27 cellular contexts compared by ENCODE assay signal in the genomic region with DNA sequence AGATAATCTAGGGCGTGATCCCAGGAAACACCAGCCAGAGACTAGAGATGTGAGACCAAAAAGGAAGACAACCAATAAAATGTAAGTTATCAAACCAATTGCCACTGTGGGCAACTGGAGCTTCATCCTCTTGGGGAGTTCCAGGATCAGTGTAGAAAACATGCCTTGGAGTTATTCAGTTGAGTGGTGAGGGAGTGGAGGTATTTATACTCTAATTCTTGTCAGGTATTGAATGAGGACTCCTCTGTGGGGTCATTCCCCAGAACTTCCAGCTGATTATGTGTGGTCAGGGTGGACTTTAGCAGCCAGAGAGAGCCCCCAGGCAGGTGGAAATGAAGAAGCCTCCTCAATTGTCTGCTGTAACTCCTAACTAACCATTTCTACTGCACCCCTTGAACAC.
DNase-seq lines count a peak whose midpoint lies in the region; TF ChIP-seq lines count a peak whose summit lies in the region.
"Had no signal": no experiment of that assay in that cellular context is flagged by ENCODE, and none has a peak within 500 bp of the region (broad histone marks: within the 10 kb centered on the region; RNA-seq: fewer than 3 reads in every experiment).

No MANE protein-coding gene starts in this region.

- no peaks in the 10 kb centered on the region for H3K9me3 ChIP-seq in HEK293 (ENCODE audit: control insufficient read depth, insufficient read depth, low read depth, low read length)
- H3K9me3 ChIP-seq: A549, BE2C, BLaER1, Caco-2 had no signal

- no peak for TF ChIP-seq CTCF in HEK293 (tag by site-specific recombination; IDR thresholded peaks at IDR 0.05)

- H3K4me3 ChIP-seq in HEK293 (ENCODE audit: low read depth, low read length), result no peak overlapping the region
- H3K4me3 ChIP-seq: A549; BLaER1; BLaER1 treated with 17β-estradiol and CSF1 and Interleukin-3, amounts not matched to agents 10 nM and 100 nM had no signal

- DNase-seq in activated effector memory CD4-positive, alpha-beta T cell treated with anti-CD3 and anti-CD28 coated beads, Interleukin-2, amount 50 U/mL, for 16 hours, result no peak
- DNase-seq: 8988T; ACHN; AML-193; BE2C; C1 segment of cervical spinal cord; Caco-2; Calu3; CD4-positive, alpha-beta memory T cell; CD4-positive, alpha-beta T cell; CD4-positive, CD25-positive, alpha-beta regulatory T cell; CD8-positive, alpha-beta memory T cell; CD8-positive, alpha-beta T cell; COR-L47; DMS 273 treated with DMSO at 0.1 percent for 48 hours; DMS153; DMS53; DMS79; DMS79 treated with DMSO at 0.1 percent for 48 hours; DND-41; EL had no signal

- no peak overlapping the region for H3K27ac ChIP-seq in HEK293 (ENCODE audit: extremely low read depth, low read depth, low read length)
- H3K27ac ChIP-seq: 22Rv1; A549; BLaER1; BLaER1 treated with 17β-estradiol and CSF1 and Interleukin-3, amounts not matched to agents 10 nM and 100 nM; C4-2B had no signal

- H3K4me1 ChIP-seq in HEK293 (ENCODE audit: control insufficient read depth, insufficient read depth, low read length), result no peaks in the 10 kb centered on the region
- H3K4me1 ChIP-seq: A549; BE2C; BLaER1; BLaER1 treated with 17β-estradiol and CSF1 and Interleukin-3, amounts not matched to agents 10 nM and 100 nM; Caco-2 had no signal

- POLR2A ChIA-PET in HEK293 (lab: Yijun Ruan, JAX), result no interaction called here

- no peaks in the 10 kb centered on the region for H3K36me3 ChIP-seq in HEK293 (ENCODE audit: control insufficient read depth in 2 of 2, insufficient read depth in 1 of 2, low read length in 2 of 2)
- H3K36me3 ChIP-seq: BE2C; BLaER1; BLaER1 treated with 17β-estradiol and CSF1 and Interleukin-3, amounts not matched to agents 10 nM and 100 nM had no signal

- CTCF ChIA-PET in HEK293 (lab: Yijun Ruan, JAX), result no interaction called here

TF ChIP-seq in HEK293, 187 proteins besides CTCF, POLR2A, EP300 and RAD21:
- TF ChIP-seq ZNF37A (tag by site-specific recombination; IDR thresholded peaks at IDR 0.05) (peak; percentile 91), ZNF2 (tag by site-specific recombination; IDR thresholded peaks at IDR 0.05) (no peak), GLI4 (tag by site-specific recombination; IDR thresholded peaks at IDR 0.05) (no peak), ZNF394 (tag by site-specific recombination; IDR thresholded peaks at IDR 0.05; ENCODE audit: borderline replicate concordance) (no peak), ZBTB20 (tag by site-specific recombination; IDR thresholded peaks at IDR 0.05) (no peak), BCL11B (tag by site-specific recombination; IDR thresholded peaks at IDR 0.05; ENCODE audit: low read depth) (no peak)
- TF ChIP-seq, protein P1, sequence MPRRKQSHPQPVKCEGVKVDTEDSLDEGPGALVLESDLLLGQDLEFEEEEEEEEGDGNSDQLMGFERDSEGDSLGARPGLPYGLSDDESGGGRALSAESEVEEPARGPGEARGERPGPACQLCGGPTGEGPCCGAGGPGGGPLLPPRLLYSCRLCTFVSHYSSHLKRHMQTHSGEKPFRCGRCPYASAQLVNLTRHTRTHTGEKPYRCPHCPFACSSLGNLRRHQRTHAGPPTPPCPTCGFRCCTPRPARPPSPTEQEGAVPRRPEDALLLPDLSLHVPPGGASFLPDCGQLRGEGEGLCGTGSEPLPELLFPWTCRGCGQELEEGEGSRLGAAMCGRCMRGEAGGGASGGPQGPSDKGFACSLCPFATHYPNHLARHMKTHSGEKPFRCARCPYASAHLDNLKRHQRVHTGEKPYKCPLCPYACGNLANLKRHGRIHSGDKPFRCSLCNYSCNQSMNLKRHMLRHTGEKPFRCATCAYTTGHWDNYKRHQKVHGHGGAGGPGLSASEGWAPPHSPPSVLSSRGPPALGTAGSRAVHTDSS (tag by site-specific recombination; IDR thresholded peaks at IDR 0.05), result no peak
TF ChIP-seq in HEK293: peak in this region for 1.
